ENCODE assay signal across 7 cellular contexts in the genomic region with DNA sequence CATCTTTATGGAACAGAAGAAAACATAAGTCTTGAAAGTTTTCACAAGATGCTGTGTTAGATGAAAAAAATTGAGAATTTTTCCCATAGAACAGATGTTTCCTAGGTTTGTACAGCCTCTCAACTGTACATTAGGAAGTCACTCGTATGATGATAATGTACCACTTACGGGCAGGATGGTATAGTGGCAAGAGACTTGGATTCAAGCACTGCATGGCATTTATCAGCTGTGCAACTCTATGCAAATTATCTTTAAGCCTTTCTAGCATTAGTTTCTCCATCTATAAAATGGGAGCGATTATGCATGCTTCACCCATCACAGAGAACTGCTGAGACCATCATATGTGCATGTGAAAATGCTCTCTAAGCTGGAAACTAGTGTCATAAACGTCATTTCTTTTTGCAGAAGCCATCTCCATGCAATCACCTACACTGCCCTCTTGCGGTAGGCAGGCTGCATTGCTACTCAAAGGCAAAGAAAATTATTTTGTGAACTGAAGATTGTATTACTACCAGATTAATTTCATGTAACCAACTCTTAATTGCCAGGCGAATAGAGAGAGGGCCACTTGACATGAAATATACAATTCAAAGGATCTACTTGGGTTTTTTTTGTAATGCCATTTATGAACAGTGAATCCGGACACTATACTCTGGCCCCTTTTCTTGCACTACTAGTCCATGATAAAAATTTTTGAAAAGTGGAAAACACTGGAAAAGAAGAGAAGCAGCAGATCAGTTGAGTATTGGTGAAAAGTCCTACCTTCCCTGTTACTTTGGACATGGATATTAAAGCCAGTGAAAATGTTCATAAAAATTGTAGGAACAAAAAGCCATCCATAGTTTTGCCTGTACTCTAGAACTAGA.
A peak's percentile ranks its signal among the peaks of the same experiment; 100 is the strongest.
DNase-seq lines count a peak whose midpoint lies in the region; ATAC-seq and TF ChIP-seq lines count a peak whose summit lies in the region.

No MANE protein-coding gene starts in this region.

- no peak for TF ChIP-seq POLR2A in body of pancreas (IDR thresholded peaks at IDR 0.05)

- no peaks in the 10 kb centered on the region for H3K4me1 ChIP-seq in body of pancreas

- WGBS in body of pancreas, 2 donors, result 33 to 41% methylated on average over 7 of the region's 7 CpGs

- H3K9me3 ChIP-seq in body of pancreas, result no peaks in the 10 kb centered on the region

- peak; percentile 99 for TF ChIP-seq CTCF in LNCAP (IDR thresholded peaks at IDR 0.05)
- peak; percentile 78 to 99 (median 83) for TF ChIP-seq CTCF in body of pancreas (IDR thresholded peaks at IDR 0.05)

- H3K27me3 ChIP-seq in body of pancreas, result no peaks in the 10 kb centered on the region

- intact Hi-C loops in body of pancreas (cut with DNase I), result loop anchor here (10.0 kb wide), 1 partner anchor 873 kb away; a partner anchor contains a TSS

- H3K36me3 ChIP-seq in body of pancreas (replicated peaks in 1 of 2; ENCODE audit: insufficient read depth in 1 of 2, low read depth in 2 of 2), result no peaks in the 10 kb centered on the region

- peak; percentile 52 for ATAC-seq in body of pancreas
- no peak for ATAC-seq in GM19455 (IDR thresholded peaks at IDR 0.05; ENCODE audit: unreplicated experiment)

- no peak overlapping the region for H3K27ac ChIP-seq in body of pancreas

- DNase-seq in GF-D8 (lab: John Stamatoyannopoulos, UW), result peak; percentile 38
- DNase-seq in SW480 (ENCODE audit: low spot score), result peak; percentile 44
- peak; percentile 30 to 50 (median 38) for DNase-seq in body of pancreas
- DNase-seq in left kidney (ENCODE audit: low read depth, low spot score), result peak; percentile 65
- DNase-seq in stimulated activated CD8-positive, alpha-beta memory T cell treated with anti-CD3 and anti-CD28 coated beads, Interleukin-12 subunit alpha, Interleukin-12 subunit beta, amount 100 ng/mL, for 24 hours (ENCODE audit: extremely low read depth), result peak; percentile 15

- H3K4me3 ChIP-seq in body of pancreas, result no peak overlapping the region

Comparison
In these comparisons a context has a peak if more than half of its experiments do, and no peak if none do; other contexts are left out.
1. DNase-seq: peak in every context shown above with its lines; median percentile 65 in left kidney; 44 in SW480; 38 in GF-D8; 38 in body of pancreas; 15 in stimulated activated CD8-positive, alpha-beta memory T cell treated with anti-CD3 and anti-CD28 coated beads, Interleukin-12 subunit alpha, Interleukin-12 subunit beta, amount 100 ng/mL, for 24 hours.